14 cellular contexts compared by ENCODE assay signal in the genomic region with DNA sequence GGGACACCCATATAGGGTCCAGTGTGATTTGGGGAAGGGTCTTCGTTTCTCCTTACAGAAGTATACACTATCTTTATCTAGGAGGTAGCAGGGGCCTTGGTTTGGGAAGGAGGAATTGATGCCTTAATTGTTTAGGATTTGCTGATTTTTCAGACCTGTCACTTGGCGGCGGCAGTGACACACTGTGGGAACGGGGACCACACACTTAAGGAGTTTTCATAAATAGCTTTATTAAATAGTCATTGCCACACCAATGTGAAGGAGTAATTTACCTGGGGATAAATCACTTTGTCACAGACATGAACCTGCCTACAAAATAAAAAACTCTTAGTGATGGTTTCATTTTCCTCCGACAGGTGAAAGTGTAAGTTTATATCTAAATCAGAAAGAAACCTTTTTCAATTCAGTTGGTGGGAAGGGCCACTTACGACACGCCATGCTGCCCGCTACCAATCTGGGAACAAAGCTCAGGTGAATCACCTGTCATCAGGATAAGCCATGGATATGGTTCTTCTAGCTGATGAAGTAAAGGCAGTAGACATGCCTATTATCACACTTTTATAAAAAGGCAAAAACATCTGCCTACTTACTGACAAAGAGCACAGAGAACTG. TPM values are rescaled to one million over a fixed set of nuclear protein-coding genes. Genes with fewer than 3 reads are reported as not detected.
DNase-seq lines count a peak whose midpoint lies in the region; ATAC-seq and TF ChIP-seq lines count a peak whose summit lies in the region.
"Had no signal": no experiment of that assay in that cellular context is flagged by ENCODE, and none has a peak within 500 bp of the region (broad histone marks: within the 10 kb centered on the region; RNA-seq: fewer than 3 reads in every experiment).

No MANE protein-coding gene starts in this region.

- H3K4me1 ChIP-seq in A673 (ENCODE audit: insufficient read depth, low read length, poor library complexity, severe bottlenecking) = peaks cover 42% of the 10 kb centered on the region
- peaks cover 87% of the 10 kb centered on the region for H3K4me1 ChIP-seq in OCI-LY1 (ENCODE audit: insufficient read depth, low read length, severe bottlenecking)
- H3K4me1 ChIP-seq: BLaER1 had no signal

- peak; percentile 63 for TF ChIP-seq CTCF in A673 (conservative IDR thresholded peaks at IDR 0.05; ENCODE audit: low read depth, low read length)
- peak; percentile 15 for TF ChIP-seq CTCF in HFF-Myc (IDR thresholded peaks at IDR 0.05; ENCODE audit: low read depth, low read length, missing control alignments)
- peak; percentile 72 for TF ChIP-seq CTCF in OCI-LY1 (IDR thresholded peaks at IDR 0.05; ENCODE audit: low read length)

- DNase-seq in A673 (ENCODE audit: low spot score) (peak; percentile 56), HFF-Myc (ENCODE audit: extremely low read depth, low read depth) (no peak), fibroblast of gingiva (ENCODE audit: low read depth) (peak; percentile 9), MV-4-11 (lab: John Stamatoyannopoulos, UW) (no peak), NCI-H1092 (lab: John Stamatoyannopoulos, UW) (no peak)
- DNase-seq in activated CD4-positive, CD25-positive, alpha-beta regulatory T cell treated with anti-CD3 and anti-CD28 coated beads, Interleukin-2, amount 50 U/mL, for 72 hours = no peak
- DNase-seq: activated CD4-positive, alpha-beta memory T cell treated with anti-CD3 and anti-CD28 coated beads, Interleukin-2, amount 10 ng/mL, durations not matched to agents 7 days and 5 days; central memory CD4-positive, alpha-beta T cell; erythroblast; NCI-H2171 treated with DMSO at 0.1 percent for 48 hours had no signal

- H3K27ac ChIP-seq in A673 (ENCODE audit: low read depth, low read length, poor library complexity, severe bottlenecking) (no peak overlapping the region), OCI-LY1 (ENCODE audit: low read depth, low read length, poor library complexity, severe bottlenecking) (peak overlapping the region; percentile 98)
- H3K27ac ChIP-seq: BLaER1 had no signal

- no peaks in the 10 kb centered on the region for H3K36me3 ChIP-seq in A673 (ENCODE audit: insufficient read depth, low read length, poor library complexity, severe bottlenecking)
- H3K36me3 ChIP-seq in OCI-LY1 (ENCODE audit: insufficient read depth, low read length) = peaks cover 30% of the 10 kb centered on the region
- H3K36me3 ChIP-seq: BLaER1, HAP-1 had no signal

- no TSS peak for BruUV-seq in A673 (replicated peaks; lab: Mats Ljungman, UMichigan)

- H3K79me2 ChIP-seq in OCI-LY1 (ENCODE audit: insufficient read depth, low read length) = peaks cover 26% of the 10 kb centered on the region

- peak overlapping the region; percentile 75 for H3K9ac ChIP-seq in OCI-LY1 (ENCODE audit: low read length)
- H3K9ac ChIP-seq: BLaER1 had no signal

- CTCF ChIA-PET in A673 (lab: Charles Lee) = interaction anchor here (0.6 to 2.3 kb wide), 8 partner anchors 10 to 338 kb away, joined by 3 to 18 read pairs (median 4); no protein-coding TSS in a partner anchor

- H3K9me2 ChIP-seq in OCI-LY1 (ENCODE audit: low read depth, low read length) = no peaks in the 10 kb centered on the region

- no peaks in the 10 kb centered on the region for H3F3A ChIP-seq in OCI-LY1 (ENCODE audit: insufficient read depth, low read length)

- POLR2A ChIA-PET in A673 (lab: Charles Lee; ENCODE audit: low non-redundant PET) = interaction anchor here (0.5 kb wide), 1 partner anchor 1128 kb away, joined by 18 read pairs; no protein-coding TSS in a partner anchor

- H3K27me3 ChIP-seq in A673 (replicated peaks; ENCODE audit: insufficient read depth, low read depth, low read length, poor library complexity) (no peaks in the 10 kb centered on the region), OCI-LY1 (ENCODE audit: insufficient read depth, low read length) (no peaks in the 10 kb centered on the region)
- H3K27me3 ChIP-seq: BLaER1 had no signal

- H3K9me3 ChIP-seq in A673 (ENCODE audit: low read depth, low read length, poor library complexity, severe bottlenecking) (no peaks in the 10 kb centered on the region), OCI-LY1 (ENCODE audit: low read length) (no peaks in the 10 kb centered on the region)
- H3K9me3 ChIP-seq: BLaER1, HAP-1 had no signal

- intact Hi-C loops in A673 (cut with micrococcal nuclease; ENCODE audit: unreplicated experiment) = loop anchor here (1.0 to 5.0 kb wide), 3 partner anchors 235 to 338 kb away; no protein-coding TSS in a partner anchor

- H3K4me3 ChIP-seq in A673 (ENCODE audit: low read depth, low read length, poor library complexity, severe bottlenecking) (no peak overlapping the region), HFF-Myc (replicated peaks; ENCODE audit: low read depth, low read length) (no peak overlapping the region), OCI-LY1 (ENCODE audit: low read depth, low read length, poor library complexity, severe bottlenecking) (peak overlapping the region; percentile 30)
- H3K4me3 ChIP-seq: BLaER1, HAP-1 had no signal

- ATAC-seq in HG02981 (IDR thresholded peaks at IDR 0.05; ENCODE audit: unreplicated experiment) = no peak

- H3K4me2 ChIP-seq in OCI-LY1 (ENCODE audit: low read length) = peak overlapping the region; percentile 40
- H3K4me2 ChIP-seq: BLaER1 had no signal

- H4K20me1 ChIP-seq in OCI-LY1 (ENCODE audit: insufficient read depth, low read length) = no peaks in the 10 kb centered on the region
- H4K20me1 ChIP-seq: BLaER1 had no signal

- H2AFZ ChIP-seq in OCI-LY1 (ENCODE audit: low read length) = no peak overlapping the region

RNA-seq across cellular contexts. Expression of gene ENO4, which starts 12.3 kb away (rescaled TPM):
- total RNA-seq in A673 (2021) = 0.28 TPM in 2 replicates
- total RNA-seq: activated CD4-positive, alpha-beta memory T cell treated with anti-CD3 and anti-CD28 coated beads, Interleukin-2, amount 10 ng/mL, durations not matched to agents 7 days and 5 days had no signal

Comparison
In these comparisons a context has a peak if more than half of its experiments do, and no peak if none do; other contexts are left out.
1. DNase-seq: peak in A673 (single experiment) and fibroblast of gingiva (single experiment); none in HFF-Myc (single experiment), activated CD4-positive, CD25-positive, alpha-beta regulatory T cell treated with anti-CD3 and anti-CD28 coated beads, Interleukin-2, amount 50 U/mL, for 72 hours (single experiment), MV-4-11 (single experiment) and NCI-H1092 (single experiment).
2. CTCF ChIP-seq: peak in every context shown above with its lines; median percentile 72 in OCI-LY1; 63 in A673; 15 in HFF-Myc.